ENCODE assay signal across 8 cellular contexts in genomic region chr2:190180313-190181065, GRCh38.
DNase-seq lines count a peak whose midpoint lies in the region; ATAC-seq and TF ChIP-seq lines count a peak whose summit lies in the region.

No MANE protein-coding gene starts in this region.

- TF ChIP-seq CTCF in GM13976 (IDR thresholded peaks at IDR 0.05; ENCODE audit: borderline replicate concordance, control extremely low read depth, extremely low read depth, insufficient read depth, missing control alignments) (peak; percentile 61), omental fat pad (IDR thresholded peaks at IDR 0.05) (no peak)

- intact Hi-C loops in cardiac septum (cut with DNase I), result no loop called here

- DNase-seq in AG08395 (ENCODE audit: low spot score) (peak; percentile 41), GM13976 (ENCODE audit: low spot score) (peak; percentile 85), NCI-H1105 treated with DMSO at 0.1 percent for 48 hours (lab: John Stamatoyannopoulos, UW) (peak; percentile 52), cardiac septum (ENCODE audit: low spot score) (peak; percentile 84), omental fat pad (ENCODE audit: low spot score) (no peak), GF-D8 (lab: John Stamatoyannopoulos, UW) (no peak)
- DNase-seq in activated T-cell treated with anti-CD3 and anti-CD28 coated beads, Interleukin-2, amount 50 U/mL, for 48 hours, result peak; percentile 38 to 52

- in situ Hi-C loops in GM13976 (cut with MboI; ENCODE audit: low sequenced_read_pairs, unreplicated experiment), result no loop called here

- ATAC-seq in HG02623 (IDR thresholded peaks at IDR 0.05; ENCODE audit: unreplicated experiment) (peak; percentile 77), omental fat pad (ENCODE audit: low FRiP score) (peak; percentile 56)

Comparison
In these comparisons a context has a peak if more than half of its experiments do, and no peak if none do; other contexts are left out.
1. DNase-seq: peak in AG08395 (single experiment), GM13976 (single experiment), NCI-H1105 treated with DMSO at 0.1 percent for 48 hours (single experiment), activated T-cell treated with anti-CD3 and anti-CD28 coated beads, Interleukin-2, amount 50 U/mL, for 48 hours (2 of 2) and cardiac septum (single experiment); none in omental fat pad (single experiment) and GF-D8 (single experiment).